ENCODE assay signal across 21 cellular contexts in genomic region chr6:170062209-170062903, GRCh38.
DNase-seq lines count a peak whose midpoint lies in the region; ATAC-seq and TF ChIP-seq lines count a peak whose summit lies in the region.
"Had no signal": no experiment of that assay in that cellular context is flagged by ENCODE, and none has a peak within 500 bp of the region (broad histone marks: within the 10 kb centered on the region; RNA-seq: fewer than 3 reads in every experiment).

No MANE protein-coding gene starts in this region.

- H3K36me3 ChIP-seq in RWPE2 (ENCODE audit: low read depth) (no peaks in the 10 kb centered on the region), lower lobe of right lung (no peaks in the 10 kb centered on the region)
- H3K36me3 ChIP-seq: cardiac muscle cell had no signal

- TF ChIP-seq CTCF in RWPE2 (IDR thresholded peaks at IDR 0.05; ENCODE audit: poor library complexity, severe bottlenecking) (no peak), lower lobe of right lung (IDR thresholded peaks at IDR 0.05) (no peak)

- no peak overlapping the region for H3K27ac ChIP-seq in RWPE2 (ENCODE audit: poor library complexity, severe bottlenecking)
- no peak overlapping the region for H3K27ac ChIP-seq in lower lobe of right lung
- H3K27ac ChIP-seq: cardiac muscle cell, foreskin keratinocyte, GM23248, hepatocyte, SK-N-MC, skin epidermis had no signal

- H3K4me1 ChIP-seq in RWPE2 (ENCODE audit: insufficient read depth, poor library complexity, severe bottlenecking) (no peaks in the 10 kb centered on the region), lower lobe of right lung (no peaks in the 10 kb centered on the region)
- H3K4me1 ChIP-seq: foreskin keratinocyte had no signal

- ATAC-seq in RWPE2 (ENCODE audit: low read depth): 0 out of 3 replicates have a peak, but pooled peaks have one; percentile 27
- peak in 1 of 2 donors; percentile 24 for ATAC-seq in lower lobe of right lung
- ATAC-seq in HG02840 (IDR thresholded peaks at IDR 0.05; ENCODE audit: low FRiP score, unreplicated experiment): no peak
- ATAC-seq: foreskin keratinocyte, GM12878, K562 had no signal

- no peaks in the 10 kb centered on the region for H3K27me3 ChIP-seq in RWPE2 (ENCODE audit: insufficient read depth, poor library complexity, severe bottlenecking)
- H3K27me3 ChIP-seq in lower lobe of right lung (ENCODE audit: low read depth): no peaks in the 10 kb centered on the region
- H3K27me3 ChIP-seq: cardiac muscle cell, hepatocyte had no signal

- DNase-seq in ELF-1 (ENCODE audit: low read depth, low spot score) (peak; percentile 23), RWPE2 (ENCODE audit: low spot score) (no peak), lower lobe of right lung (peak; percentile 29), SKM-1 (lab: John Stamatoyannopoulos, UW; ENCODE audit: unreplicated experiment) (no peak), C1 segment of cervical spinal cord (lab: John Stamatoyannopoulos, UW) (no peak)
- DNase-seq in stimulated activated CD8-positive, alpha-beta memory T cell treated with anti-CD3 and anti-CD28 coated beads, Interleukin-4, amount 100 ng/mL, for 48 hours: peak; percentile 13
- DNase-seq: activated CD4-positive, alpha-beta memory T cell treated with anti-CD3 and anti-CD28 coated beads for 36 hours; amygdala; erythroblast; foreskin keratinocyte; GM23248; naive B cell; NCI-H446; stimulated activated CD4-positive, alpha-beta T cell treated with anti-CD3 and anti-CD28 coated beads, Interleukin-2, amount 100 ng/mL, for 48 hours had no signal

- intact Hi-C loops in lower lobe of right lung (cut with DNase I): no loop called here

- H3K4me3 ChIP-seq in RWPE2 (ENCODE audit: severe bottlenecking) (no peak overlapping the region), lower lobe of right lung (no peak overlapping the region)
- H3K4me3 ChIP-seq: cardiac muscle cell, GM12878, GM23248, hepatocyte, K562, SK-N-MC, skin epidermis had no signal

- H3K9me3 ChIP-seq in RWPE2 (ENCODE audit: severe bottlenecking): no peaks in the 10 kb centered on the region
- H3K9me3 ChIP-seq in lower lobe of right lung: no peaks in the 10 kb centered on the region

Comparison
In these comparisons a context has a peak if more than half of its experiments do, and no peak if none do; other contexts are left out.
1. DNase-seq: peak in ELF-1 (single experiment), lower lobe of right lung (single experiment) and stimulated activated CD8-positive, alpha-beta memory T cell treated with anti-CD3 and anti-CD28 coated beads, Interleukin-4, amount 100 ng/mL, for 48 hours (single experiment); none in RWPE2 (single experiment), SKM-1 (single experiment) and C1 segment of cervical spinal cord (0 of 14).